ENCODE assay signal across 8 cellular contexts in the genomic region with DNA sequence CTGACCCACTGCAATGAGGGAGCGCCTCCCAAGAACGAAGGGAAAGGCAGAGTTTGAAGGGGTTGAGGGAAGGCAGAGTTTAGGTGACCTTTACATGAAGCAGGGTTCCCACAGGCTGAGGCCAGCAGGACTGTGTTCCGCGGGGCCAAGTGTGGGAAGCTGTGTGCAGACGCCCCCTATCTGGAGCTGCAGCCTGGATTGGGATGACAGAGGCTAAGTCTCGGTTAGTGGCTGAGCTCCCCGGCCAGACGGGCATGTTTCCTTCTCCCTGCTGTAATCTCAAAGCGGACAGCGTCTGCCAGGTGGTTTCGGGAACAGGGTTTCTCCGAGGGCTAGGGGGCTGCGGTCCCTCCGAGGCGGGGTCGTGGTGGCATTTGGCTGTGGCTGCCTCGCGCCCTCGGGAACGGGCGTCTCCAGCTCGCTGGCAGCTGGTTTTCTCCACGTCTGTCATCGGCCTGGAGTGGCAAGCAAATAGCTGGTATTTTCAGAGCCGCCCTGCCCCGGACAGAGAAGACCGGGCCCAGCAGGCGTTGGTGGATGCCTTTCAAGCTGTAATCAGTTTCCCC. TPM values are rescaled to one million over a fixed set of nuclear protein-coding genes. Genes with fewer than 3 reads are reported as not detected.
DNase-seq lines count a peak whose midpoint lies in the region; ATAC-seq and TF ChIP-seq lines count a peak whose summit lies in the region.

No MANE protein-coding gene starts in this region.

- TF ChIP-seq CTCF in breast epithelium (IDR thresholded peaks at IDR 0.05), result no peak
- TF ChIP-seq CTCF in retinal pigment epithelial cell (conservative IDR thresholded peaks at IDR 0.05; ENCODE audit: low read depth, low read length), result peak; percentile 69

- H3K27ac ChIP-seq in breast epithelium, result peak overlapping the region; percentile 92 to 95
- H3K27ac ChIP-seq in iPS-20b (ENCODE audit: low read length), result no peak overlapping the region

- DNase-seq in CD1c-positive myeloid dendritic cell (ENCODE audit: extremely low spot score), result peak; percentile 33
- peak; percentile 61 for DNase-seq in RPMI8226
- peak in 1 of 2 donors; percentile 37 for DNase-seq in breast epithelium (ENCODE audit: low spot score in 2 of 2)
- no peak for DNase-seq in retinal pigment epithelial cell (ENCODE audit: low read depth)
- no peak for DNase-seq in NCI-H1436 (lab: John Stamatoyannopoulos, UW)

- ATAC-seq in GM18870 (IDR thresholded peaks at IDR 0.05; ENCODE audit: unreplicated experiment) (peak; percentile 16), HG03460 (IDR thresholded peaks at IDR 0.05; ENCODE audit: unreplicated experiment) (peak; percentile 8)

- peak overlapping the region; percentile 17; the same call in 1 of the 2 replicates for H3K9ac ChIP-seq in iPS-20b (ENCODE audit: low read depth, low read length)

- H3K27me3 ChIP-seq in breast epithelium (no peaks in the 10 kb centered on the region), iPS-20b (ENCODE audit: insufficient read depth, low read length) (peaks cover 17% of the 10 kb centered on the region)

- TF ChIP-seq POLR2A in breast epithelium (IDR thresholded peaks at IDR 0.05), result no peak

- H3K4me1 ChIP-seq in breast epithelium, result no peaks in the 10 kb centered on the region
- H3K4me1 ChIP-seq in iPS-20b (ENCODE audit: insufficient read depth, low read length), result peaks cover 5% of the 10 kb centered on the region; the same call in 1 of the 2 replicates

- H3K36me3 ChIP-seq in breast epithelium (no peaks in the 10 kb centered on the region), iPS-20b (ENCODE audit: insufficient read depth, low read depth, low read length) (no peaks in the 10 kb centered on the region)

- intact Hi-C loops in breast epithelium (cut with DNase I; ENCODE audit: low total_unique reads), result no loop called here

- H3K9me3 ChIP-seq in breast epithelium (no peaks in the 10 kb centered on the region), iPS-20b (ENCODE audit: insufficient read depth, low read depth, low read length) (no peaks in the 10 kb centered on the region)

- H3K4me3 ChIP-seq in breast epithelium (peak overlapping the region; percentile 85 to 99 (median 94)), iPS-20b (ENCODE audit: low read length) (peak overlapping the region; percentile 95), retinal pigment epithelial cell (ENCODE audit: low read length) (peak overlapping the region; percentile 63)

RNA-seq across cellular contexts. Expression of gene PYGB, which starts 0.7 kb away (rescaled TPM):
- 100 to 1,000 TPM in 2 of 3 donors, 10 to 100 TPM in 1; 95.7 to 128 (median 121) TPM for total RNA-seq in breast epithelium

RNA-seq across cellular contexts. Expression of gene ENTPD6, which starts 51.7 kb away (rescaled TPM):
- 10 to 100 TPM; 45.8 to 77.6 (median 71.1) TPM for total RNA-seq in breast epithelium

Comparison
In these comparisons a context has a peak if more than half of its experiments do, and no peak if none do; other contexts are left out.
1. DNase-seq: peak in CD1c-positive myeloid dendritic cell (single experiment) and RPMI8226 (single experiment); none in retinal pigment epithelial cell (single experiment) and NCI-H1436 (single experiment).
2. Peak in every context shown above with its lines, with median percentiles within 50 percentile points of each other: H3K4me3 ChIP-seq.